22 cellular contexts compared by ENCODE assay signal in genomic region chr12:119870462-119870861, GRCh38. TPM values are rescaled to one million over a fixed set of nuclear protein-coding genes. Genes with fewer than 3 reads are reported as not detected.
DNase-seq lines count a peak whose midpoint lies in the region; TF ChIP-seq lines count a peak whose summit lies in the region.
"Had no signal": no experiment of that assay in that cellular context is flagged by ENCODE, and none has a peak within 500 bp of the region (broad histone marks: within the 10 kb centered on the region; RNA-seq: fewer than 3 reads in every experiment).

No MANE protein-coding gene starts in this region.

- DNase-seq in NCI-H524 (lab: John Stamatoyannopoulos, UW), result peak; percentile 3 to 58
- no peak for DNase-seq in NCI-H524 treated with DMSO at 0.1 percent for 48 hours (lab: John Stamatoyannopoulos, UW)
- DNase-seq in SK-MEL-5 (ENCODE audit: low read depth, low spot score), result peak; percentile 30
- DNase-seq in fibroblast of peridontal ligament (ENCODE audit: extremely low read depth), result peak; percentile 62
- no peak for DNase-seq in GM20000 (ENCODE audit: low spot score)
- no peak for DNase-seq in Calu3
- no peak for DNase-seq in inferior parietal cortex (ENCODE audit: extremely low spot score)
- no peak for DNase-seq in DMS53 (lab: John Stamatoyannopoulos, UW)
- DNase-seq: activated CD4-positive, alpha-beta T cell treated with anti-CD3 and anti-CD28 coated beads for 48 hours; activated T-cell treated with anti-CD3 and anti-CD28 coated beads, Interleukin-2, amount 50 U/mL, for 72 hours; cerebellar nuclear complex; DMS79 treated with DMSO at 0.1 percent for 48 hours; naive thymus-derived CD4-positive, alpha-beta T cell; NCI-H1436; NCI-H82; occipital lobe; SJCRH30; stimulated activated naive CD8-positive, alpha-beta T cell treated with anti-CD3 and anti-CD28 coated beads, Interleukin-15, amount 100 ng/mL, for 72 hours had no signal

- no peaks in the 10 kb centered on the region for H3K36me3 Mint-ChIP-seq in Calu3 (ENCODE audit: insufficient read depth, unreplicated experiment)
- H3K36me3 Mint-ChIP-seq: memory B cell had no signal

- BruUV-seq in Calu3 (replicated peaks; lab: Mats Ljungman, UMichigan), result no TSS peak

- in situ Hi-C loops in SK-MEL-5 (cut with HindIII; ENCODE audit: low pct_unique_long_range_greater_than_20kb, low sequenced_read_pairs), result no loop called here

- TF ChIP-seq CTCF in GM20000 (IDR thresholded peaks at IDR 0.05; ENCODE audit: extremely low read depth, missing control alignments) (no peak), Calu3 (IDR thresholded peaks at IDR 0.05; ENCODE audit: unreplicated experiment) (no peak)

- H3K27ac Mint-ChIP-seq in Calu3 (ENCODE audit: unreplicated experiment), result no peak overlapping the region
- H3K27ac Mint-ChIP-seq: activated T-cell treated with anti-CD3 and anti-CD28 coated beads, Interleukin-2, amount 50 U/mL, for 72 hours; B cell; memory B cell; naive thymus-derived CD4-positive, alpha-beta T cell; stimulated activated naive CD8-positive, alpha-beta T cell treated with anti-CD3 and anti-CD28 coated beads, Interleukin-15, amount 100 ng/mL, for 72 hours; T-helper 1 cell treated with Interleukin-12 subunit alpha and Interleukin-12 subunit beta and Interleukin-4 antibody, amounts not matched to agents 30 μg/mL and 1 μg/mL, for 36 hours had no signal

- H3K27me3 Mint-ChIP-seq in Calu3 (ENCODE audit: unreplicated experiment), result no peaks in the 10 kb centered on the region
- H3K27me3 Mint-ChIP-seq: B cell; memory B cell; naive thymus-derived CD4-positive, alpha-beta T cell; stimulated activated naive CD8-positive, alpha-beta T cell treated with anti-CD3 and anti-CD28 coated beads, Interleukin-15, amount 100 ng/mL, for 72 hours had no signal

- H3K9me3 Mint-ChIP-seq in Calu3 (ENCODE audit: low read depth, unreplicated experiment), result no peaks in the 10 kb centered on the region
- H3K9me3 Mint-ChIP-seq: activated naive CD4-positive, alpha-beta T cell treated with anti-CD3 and anti-CD28 coated beads, Interleukin-2, amount 50 U/mL, for 72 hours; activated T-cell treated with anti-CD3 and anti-CD28 coated beads, Interleukin-2, amount 50 U/mL, for 72 hours; memory B cell; stimulated activated naive CD8-positive, alpha-beta T cell treated with anti-CD3 and anti-CD28 coated beads, Interleukin-15, amount 100 ng/mL, for 72 hours; T-helper 1 cell treated with Interleukin-12 subunit alpha and Interleukin-12 subunit beta and Interleukin-4 antibody, amounts not matched to agents 30 μg/mL and 1 μg/mL, for 36 hours had no signal

- CTCF ChIA-PET in Calu3 (lab: Charles Lee), result no interaction called here

- intact Hi-C loops in Calu3 (cut with micrococcal nuclease; ENCODE audit: unreplicated experiment), result no loop called here

- H3K4me3 Mint-ChIP-seq in Calu3 (ENCODE audit: low read depth, unreplicated experiment), result no peak overlapping the region
- H3K4me3 Mint-ChIP-seq: activated T-cell treated with anti-CD3 and anti-CD28 coated beads, Interleukin-2, amount 50 U/mL, for 72 hours; B cell; memory B cell; naive thymus-derived CD4-positive, alpha-beta T cell; stimulated activated naive CD8-positive, alpha-beta T cell treated with anti-CD3 and anti-CD28 coated beads, Interleukin-15, amount 100 ng/mL, for 72 hours; T-helper 1 cell treated with Interleukin-12 subunit alpha and Interleukin-12 subunit beta and Interleukin-4 antibody, amounts not matched to agents 30 μg/mL and 1 μg/mL, for 36 hours had no signal

- H3K4me1 Mint-ChIP-seq in Calu3 (ENCODE audit: low read depth, unreplicated experiment), result no peaks in the 10 kb centered on the region
- H3K4me1 Mint-ChIP-seq: B cell; memory B cell; stimulated activated naive CD8-positive, alpha-beta T cell treated with anti-CD3 and anti-CD28 coated beads, Interleukin-15, amount 100 ng/mL, for 72 hours had no signal

RNA-seq across cellular contexts. Expression of gene CIT, which starts 6.7 kb away (rescaled TPM):
- total RNA-seq in SK-MEL-5 (2014; rRNA removed; shearing (Covaris generic)), result 34.3 and 47.6 TPM in 2 replicates
- 53.7 and 82.1 TPM in 2 replicates for polyA plus RNA-seq in SK-MEL-5 (2015; cell fraction: cytosol; rRNA removed)
- polyA plus RNA-seq in SK-MEL-5 (2015; cell fraction: nucleus; rRNA removed), result 158 and 199 TPM in 2 replicates
- 72.4 and 82.3 TPM in 2 replicates for total RNA-seq in Calu3 (2022)

Comparison
In these comparisons a context has a peak if more than half of its experiments do, and no peak if none do; other contexts are left out.
1. DNase-seq: peak in NCI-H524 (2 of 2), SK-MEL-5 (single experiment) and fibroblast of peridontal ligament (single experiment); none in NCI-H524 treated with DMSO at 0.1 percent for 48 hours (single experiment), GM20000 (single experiment), Calu3 (single experiment), inferior parietal cortex (single experiment) and DMS53 (single experiment).